9 cellular contexts compared by ENCODE assay signal in the genomic region with DNA sequence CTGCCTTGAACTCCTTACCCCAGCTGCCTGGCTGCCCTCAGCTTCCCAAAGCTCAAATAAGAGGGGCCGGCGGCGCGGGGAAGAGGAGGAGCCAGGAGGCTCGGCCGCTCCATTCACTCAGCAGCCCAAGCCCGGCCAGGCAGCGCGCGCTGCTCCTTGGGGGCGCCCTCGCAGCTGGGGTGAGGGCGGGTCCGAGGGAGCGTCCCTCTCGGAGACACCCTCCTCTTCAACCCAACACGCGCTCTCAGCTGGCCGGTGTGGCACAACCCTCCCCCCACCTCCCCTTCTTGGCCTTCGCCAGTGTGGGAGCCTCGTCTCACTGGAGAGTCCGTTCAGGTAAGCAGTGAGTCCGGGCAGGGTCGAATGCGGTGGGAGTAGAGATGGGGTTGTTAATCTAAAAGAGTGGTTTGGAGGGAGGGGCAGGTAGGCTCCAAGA. TPM values are rescaled to one million over a fixed set of nuclear protein-coding genes. Genes with fewer than 3 reads are reported as not detected.
DNase-seq lines count a peak whose midpoint lies in the region; ATAC-seq and TF ChIP-seq lines count a peak whose summit lies in the region.
"Had no signal": no experiment of that assay in that cellular context is flagged by ENCODE, and none has a peak within 500 bp of the region (broad histone marks: within the 10 kb centered on the region; RNA-seq: fewer than 3 reads in every experiment).

A gene (minus strand): TSS at position 29 of the 436 bp plus-strand sequence.

- ATAC-seq in activated naive CD8-positive, alpha-beta T cell treated with anti-CD3 and anti-CD28 coated beads, Interleukin-2, amount 50 U/mL, for 24 hours = peak; percentile 11
- no peak for ATAC-seq in left colon
- no peak for ATAC-seq in GM21447 (IDR thresholded peaks at IDR 0.05; ENCODE audit: unreplicated experiment)
- ATAC-seq in GM21367 (IDR thresholded peaks at IDR 0.05; ENCODE audit: unreplicated experiment) = no peak
- ATAC-seq in GM18873 (IDR thresholded peaks at IDR 0.05; ENCODE audit: low FRiP score, unreplicated experiment) = no peak

- DNase-seq in 8988T (peak; percentile 24), HL-60 (ENCODE audit: low read depth in 1 of 2, low spot score in 1 of 2) (peak; percentile 61 to 77), kidney tubule cell (ENCODE audit: low spot score) (peak; percentile 25), left colon (no peak)
- DNase-seq in activated naive CD8-positive, alpha-beta T cell treated with anti-CD3 and anti-CD28 coated beads, Interleukin-2, amount 50 U/mL, for 24 hours = peak; percentile 8
- DNase-seq: effector CD8-positive, alpha-beta T cell had no signal

- H3K27ac Mint-ChIP-seq in activated naive CD8-positive, alpha-beta T cell treated with anti-CD3 and anti-CD28 coated beads, Interleukin-2, amount 50 U/mL, for 24 hours = no peak within 1 kb of the TSS

- H3K27ac ChIP-seq in HL-60 (replicated peaks) = peak within 1 kb of the TSS; percentile 93

- no peaks in the 10 kb centered on the region for H3K27me3 ChIP-seq in HL-60 (ENCODE audit: insufficient read depth, poor library complexity, severe bottlenecking)

- intact Hi-C loops in left colon (cut with DNase I, micrococcal nuclease) = no loop called here

- no peak within 1 kb of the TSS for H3K4me3 Mint-ChIP-seq in activated naive CD8-positive, alpha-beta T cell treated with anti-CD3 and anti-CD28 coated beads, Interleukin-2, amount 50 U/mL, for 24 hours

- peaks cover 34% of the 10 kb centered on the region for H3K4me1 Mint-ChIP-seq in activated naive CD8-positive, alpha-beta T cell treated with anti-CD3 and anti-CD28 coated beads, Interleukin-2, amount 50 U/mL, for 24 hours

- peak within 1 kb of the TSS; percentile 40 for H3K4me3 ChIP-seq in HL-60 (replicated peaks; ENCODE audit: insufficient read depth, low read length)

- TF ChIP-seq CTCF in HL-60 (IDR thresholded peaks at IDR 0.05; ENCODE audit: insufficient read depth, low read length) = no peak

- no peaks in the 10 kb centered on the region for H3K9me3 Mint-ChIP-seq in activated naive CD8-positive, alpha-beta T cell treated with anti-CD3 and anti-CD28 coated beads, Interleukin-2, amount 50 U/mL, for 24 hours

- peaks cover 77% of the 10 kb centered on the region for H3K27me3 Mint-ChIP-seq in activated naive CD8-positive, alpha-beta T cell treated with anti-CD3 and anti-CD28 coated beads, Interleukin-2, amount 50 U/mL, for 24 hours

- no peaks in the 10 kb centered on the region for H3K36me3 Mint-ChIP-seq in activated naive CD8-positive, alpha-beta T cell treated with anti-CD3 and anti-CD28 coated beads, Interleukin-2, amount 50 U/mL, for 24 hours (ENCODE audit: low read depth)

RNA-seq across cellular contexts. Expression of the gene that starts here (rescaled TPM):
- not detected for total RNA-seq in left colon

Comparison
In these comparisons a context has a peak if more than half of its experiments do, and no peak if none do; other contexts are left out.
1. DNase-seq: peak in 8988T (single experiment), HL-60 (2 of 2), activated naive CD8-positive, alpha-beta T cell treated with anti-CD3 and anti-CD28 coated beads, Interleukin-2, amount 50 U/mL, for 24 hours (single experiment) and kidney tubule cell (single experiment); none in left colon (0 of 2).